10 cellular contexts compared by ENCODE assay signal in the genomic region with DNA sequence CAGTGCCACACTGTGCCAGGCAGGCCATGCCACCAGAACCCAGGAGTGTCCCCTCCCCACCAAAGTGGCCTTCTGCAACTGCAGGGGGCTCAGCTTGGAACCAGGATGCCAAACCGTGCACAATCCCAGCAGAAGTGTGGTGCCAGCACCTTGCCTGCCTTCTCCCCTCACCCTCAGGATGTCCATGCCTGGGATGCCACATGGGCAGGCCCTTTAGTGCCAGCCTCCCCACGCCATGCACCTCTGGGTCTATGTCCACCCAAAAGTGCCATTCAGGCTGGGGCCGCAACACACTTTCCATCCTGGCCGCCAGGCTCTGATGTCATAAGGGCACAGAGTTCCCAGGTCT. TPM values are rescaled to one million over a fixed set of nuclear protein-coding genes. Genes with fewer than 3 reads are reported as not detected.
A peak's percentile ranks its signal among the peaks of the same experiment; 100 is the strongest.
DNase-seq lines count a peak whose midpoint lies in the region; ATAC-seq and TF ChIP-seq lines count a peak whose summit lies in the region.
"Had no signal": no experiment of that assay in that cellular context is flagged by ENCODE, and none has a peak within 500 bp of the region (broad histone marks: within the 10 kb centered on the region; RNA-seq: fewer than 3 reads in every experiment).

No MANE protein-coding gene starts in this region.

- H3K4me1 Mint-ChIP-seq in stimulated activated naive CD8-positive, alpha-beta T cell treated with anti-CD3 and anti-CD28 coated beads, Interleukin-15, Interleukin-2, amounts not matched to agents 100 ng/mL and 50 ng/mL, for 24 hours (ENCODE audit: low read depth), result peaks cover 46% of the 10 kb centered on the region
- H3K4me1 Mint-ChIP-seq in stimulated activated naive CD8-positive, alpha-beta T cell treated with anti-CD3 and anti-CD28 coated beads, Interleukin-15, amount 100 ng/mL, for 72 hours, result peaks cover 36% of the 10 kb centered on the region

- no peaks in the 10 kb centered on the region for H3K9me3 ChIP-seq in fibroblast of lung (ENCODE audit: control insufficient read depth, insufficient read depth, low read depth, low read length)
- no peaks in the 10 kb centered on the region for H3K9me3 ChIP-seq in prostate gland
- no peaks in the 10 kb centered on the region for H3K9me3 ChIP-seq in aorta (ENCODE audit: control insufficient read depth, low read length)

- WGBS in prostate gland, result 80% methylated on average over 4 of the region's 4 CpGs
- 57 to 62% methylated on average over 4 of the region's 4 CpGs for WGBS in aorta, 2 donors

- peak overlapping the region; percentile 64 for H3K9ac ChIP-seq in fibroblast of lung (ENCODE audit: insufficient read depth, low read length)

- no peak for TF ChIP-seq CTCF in fibroblast of lung (conservative IDR thresholded peaks at IDR 0.05 in 1 of 2, IDR thresholded peaks at IDR 0.05 in 1 of 2; ENCODE audit: low read depth in 1 of 2, low read length in 2 of 2)
- TF ChIP-seq CTCF in prostate gland (IDR thresholded peaks at IDR 0.05), result no peak

- H3K4me3 Mint-ChIP-seq in stimulated activated naive CD8-positive, alpha-beta T cell treated with anti-CD3 and anti-CD28 coated beads, Interleukin-15, Interleukin-2, amounts not matched to agents 100 ng/mL and 50 ng/mL, for 24 hours, result no peak overlapping the region
- no peak overlapping the region for H3K4me3 Mint-ChIP-seq in stimulated activated naive CD8-positive, alpha-beta T cell treated with anti-CD3 and anti-CD28 coated beads, Interleukin-15, amount 100 ng/mL, for 72 hours
- H3K4me3 Mint-ChIP-seq: activated T-cell treated with anti-CD3 and anti-CD28 coated beads, Interleukin-2, amount 50 U/mL, for 24 hours had no signal

- H3K27ac ChIP-seq in fibroblast of lung (ENCODE audit: insufficient read depth, low read length), result peak overlapping the region; percentile 99
- peak overlapping the region; percentile 24 to 40 for H3K27ac ChIP-seq in prostate gland
- H3K27ac ChIP-seq in aorta (ENCODE audit: low read depth in 1 of 2, low read length in 2 of 2), result peak overlapping the region; percentile 97

- TF ChIP-seq POLR2A in prostate gland (IDR thresholded peaks at IDR 0.05), result no peak

- H3K4me2 ChIP-seq in fibroblast of lung (ENCODE audit: extremely low read depth, insufficient read depth, low read length), result peak overlapping the region; percentile 89

- H3K36me3 ChIP-seq in fibroblast of lung (ENCODE audit: control insufficient read depth, insufficient read depth, low read length) (no peaks in the 10 kb centered on the region), prostate gland (no peaks in the 10 kb centered on the region), aorta (ENCODE audit: control insufficient read depth in 1 of 2, insufficient read depth in 2 of 2, low read length in 1 of 2) (no peaks in the 10 kb centered on the region)

- no peak for DNase-seq in stimulated activated naive CD8-positive, alpha-beta T cell treated with anti-CD3 and anti-CD28 coated beads, Interleukin-15, amount 100 ng/mL, for 72 hours
- DNase-seq in fibroblast of lung (ENCODE audit: low read depth in 2 of 2) (no peak), prostate gland (ENCODE audit: low spot score) (no peak), aorta (peak in 1 of 2 donors; percentile 47)
- DNase-seq in stimulated activated CD4-positive, alpha-beta T cell treated with anti-CD3 and anti-CD28 coated beads, Interleukin-15, amount 100 ng/mL, for 24 hours, result no peak
- DNase-seq: activated T-cell treated with anti-CD3 and anti-CD28 coated beads, Interleukin-2, amount 50 U/mL, for 24 hours; NCI-H1105 treated with DMSO at 0.1 percent for 48 hours had no signal

- peaks cover 7% of the 10 kb centered on the region for H3K36me3 Mint-ChIP-seq in stimulated activated naive CD8-positive, alpha-beta T cell treated with anti-CD3 and anti-CD28 coated beads, Interleukin-15, Interleukin-2, amounts not matched to agents 100 ng/mL and 50 ng/mL, for 24 hours (ENCODE audit: low read depth)

- no peaks in the 10 kb centered on the region for H4K20me1 ChIP-seq in fibroblast of lung (ENCODE audit: control insufficient read depth, extremely low read depth, insufficient read depth, low read length)

- no peaks in the 10 kb centered on the region for H3K27me3 Mint-ChIP-seq in stimulated activated naive CD8-positive, alpha-beta T cell treated with anti-CD3 and anti-CD28 coated beads, Interleukin-15, Interleukin-2, amounts not matched to agents 100 ng/mL and 50 ng/mL, for 24 hours
- H3K27me3 Mint-ChIP-seq in stimulated activated naive CD8-positive, alpha-beta T cell treated with anti-CD3 and anti-CD28 coated beads, Interleukin-15, amount 100 ng/mL, for 72 hours, result no peaks in the 10 kb centered on the region
- H3K27me3 Mint-ChIP-seq: activated T-cell treated with anti-CD3 and anti-CD28 coated beads, Interleukin-2, amount 50 U/mL, for 24 hours had no signal

- H3K4me3 ChIP-seq in fibroblast of lung (replicated peaks in 1 of 4; ENCODE audit: control extremely low read depth in 1 of 4, insufficient read depth in 1 of 4, low read depth in 3 of 4, low read length in 4 of 4), result peak overlapping the region in 2 of 4 experiments; percentile 16 to 28
- no peak overlapping the region for H3K4me3 ChIP-seq in prostate gland
- no peak overlapping the region for H3K4me3 ChIP-seq in aorta (ENCODE audit: low read length in 2 of 2)

- peaks cover 6% of the 10 kb centered on the region for H3K9me3 Mint-ChIP-seq in stimulated activated naive CD8-positive, alpha-beta T cell treated with anti-CD3 and anti-CD28 coated beads, Interleukin-15, Interleukin-2, amounts not matched to agents 100 ng/mL and 50 ng/mL, for 24 hours
- peaks cover 8 to 11% of the 10 kb centered on the region in 2 donors for H3K9me3 Mint-ChIP-seq in stimulated activated naive CD8-positive, alpha-beta T cell treated with anti-CD3 and anti-CD28 coated beads, Interleukin-15, amount 100 ng/mL, for 72 hours

- no peaks in the 10 kb centered on the region for H3K79me2 ChIP-seq in fibroblast of lung (ENCODE audit: control insufficient read depth, insufficient read depth, low read length)

- H3K27ac Mint-ChIP-seq in stimulated activated naive CD8-positive, alpha-beta T cell treated with anti-CD3 and anti-CD28 coated beads, Interleukin-15, Interleukin-2, amounts not matched to agents 100 ng/mL and 50 ng/mL, for 24 hours, result peak overlapping the region; percentile 83
- H3K27ac Mint-ChIP-seq in stimulated activated naive CD8-positive, alpha-beta T cell treated with anti-CD3 and anti-CD28 coated beads, Interleukin-15, amount 100 ng/mL, for 72 hours, result no peak overlapping the region

- intact Hi-C loops in prostate gland (cut with DNase I), result no loop called here
- intact Hi-C loops in aorta (cut with DNase I), result loop anchor here in 1 of 2 donors (2.0 kb wide), 1 partner anchor 15 kb away; the partner anchor contains the start of gene CERK

- no peaks in the 10 kb centered on the region for H3K27me3 ChIP-seq in fibroblast of lung (ENCODE audit: control insufficient read depth, insufficient read depth, low read length)
- peaks cover 2% of the 10 kb centered on the region for H3K27me3 ChIP-seq in prostate gland (replicated peaks; ENCODE audit: insufficient read depth)
- H3K27me3 ChIP-seq in aorta (ENCODE audit: control insufficient read depth in 1 of 2, insufficient read depth in 2 of 2, low read length in 1 of 2), result no peaks in the 10 kb centered on the region

- H3K4me1 ChIP-seq in fibroblast of lung (ENCODE audit: control insufficient read depth, extremely low read depth, insufficient read depth, low read length) (peaks cover 32% of the 10 kb centered on the region), prostate gland (replicated peaks) (no peaks in the 10 kb centered on the region), aorta (ENCODE audit: control insufficient read depth in 1 of 2, insufficient read depth in 2 of 2, low read length in 2 of 2) (peaks cover 0 to 3% of the 10 kb centered on the region in 2 donors)

- no peak for ATAC-seq in stimulated activated naive CD8-positive, alpha-beta T cell treated with anti-CD3 and anti-CD28 coated beads, Interleukin-15, amount 100 ng/mL, for 72 hours
- ATAC-seq in aorta (ENCODE audit: low FRiP score) (no peak), GM18907 (IDR thresholded peaks at IDR 0.05; ENCODE audit: unreplicated experiment) (no peak), GM21526 (IDR thresholded peaks at IDR 0.05; ENCODE audit: low FRiP score, unreplicated experiment) (no peak)

- H2AFZ ChIP-seq in fibroblast of lung (ENCODE audit: low read length), result peak overlapping the region; percentile 58

RNA-seq across cellular contexts. Expression of gene TBC1D22A, which starts 8.7 kb away (rescaled TPM):
- total RNA-seq in fibroblast of lung (10.3 and 11.6 TPM in 2 replicates), prostate gland (10 to 100 TPM; 16.0 to 30.7 TPM), aorta (10 to 100 TPM; 21.1 to 37.1 TPM)
- polyA plus RNA-seq in fibroblast of lung (16.2 and 17.6 TPM in 2 replicates), aorta (10 to 100 TPM; 10.8 to 14.7 TPM)
- 17.6 and 20.0 TPM in 2 replicates for polyA plus RNA-seq in fibroblast of lung (2012)
- polyA minus RNA-seq in fibroblast of lung (ENCODE audit: low replicate concordance), result 11.7 and 21.2 TPM in 2 replicates

RNA-seq across cellular contexts. Expression of gene CERK, which starts 15.7 kb away (rescaled TPM):
- total RNA-seq in fibroblast of lung (24.9 and 28.2 TPM in 2 replicates), prostate gland (10 to 100 TPM; 10.2 to 18.0 TPM), aorta (10 to 100 TPM; 33.8 to 38.1 TPM)
- polyA plus RNA-seq in fibroblast of lung (19.5 and 23.8 TPM in 2 replicates), aorta (10 to 100 TPM; 20.6 to 41.6 TPM)
- polyA plus RNA-seq in fibroblast of lung (2012), result 18.8 and 25.5 TPM in 2 replicates
- 40.7 and 44.1 TPM in 2 replicates for polyA minus RNA-seq in fibroblast of lung (ENCODE audit: low replicate concordance)

Comparison
In these comparisons a context has a peak if more than half of its experiments do, and no peak if none do; other contexts are left out.
1. H3K27ac ChIP-seq: peak in every context shown above with its lines; median percentile 99 in fibroblast of lung; 97 in aorta; 32 in prostate gland.